Comparison of ENCODE assay signal across 3 cellular contexts in the genomic region with DNA sequence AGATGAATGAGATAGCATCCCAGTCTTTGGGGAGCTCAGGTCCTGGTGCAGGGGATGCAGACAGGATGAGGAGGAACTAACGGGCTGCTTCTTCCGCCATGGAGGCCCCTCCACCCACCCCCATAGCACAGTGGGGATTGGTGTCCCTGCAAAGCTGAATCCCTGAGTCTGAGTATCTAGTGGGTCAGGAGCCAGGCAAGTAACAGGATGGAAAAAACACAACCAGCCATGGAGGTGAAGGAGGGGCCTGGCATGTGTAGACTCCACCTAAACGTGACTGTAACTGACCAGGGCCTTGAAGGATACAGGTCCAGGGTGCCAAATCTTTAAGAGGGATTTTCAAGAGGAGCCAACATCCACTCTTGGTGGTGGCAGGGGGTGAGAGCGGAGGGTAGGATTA.
"Had no signal": no experiment of that assay in that cellular context is flagged by ENCODE, and none has a peak within 500 bp of the region (broad histone marks: within the 10 kb centered on the region; RNA-seq: fewer than 3 reads in every experiment).

No MANE protein-coding gene starts in this region.

- DNase-seq: GDM1, GF-D8 had no signal

- ATAC-seq: GM12878 had no signal

- H3K4me3 ChIP-seq: GM12878 had no signal
